22 cellular contexts compared by ENCODE assay signal in genomic region chr18:76808561-76808960, GRCh38.
"Had no signal": no experiment of that assay in that cellular context is flagged by ENCODE, and none has a peak within 500 bp of the region (broad histone marks: within the 10 kb centered on the region; RNA-seq: fewer than 3 reads in every experiment).

No MANE protein-coding gene starts in this region.

- H3K9me3 ChIP-seq: colonic mucosa, esophagus muscularis mucosa, gastroesophageal sphincter, heart left ventricle, left lung, lower lobe of right lung had no signal

- H3K4me1 ChIP-seq: colonic mucosa had no signal

- H3K27me3 ChIP-seq: colonic mucosa, esophagus muscularis mucosa, foreskin keratinocyte, gastroesophageal sphincter, heart left ventricle, hepatocyte, left lung had no signal

- DNase-seq: colonic mucosa; cortex of kidney; effector CD8-positive, alpha-beta T cell; effector memory CD8-positive, alpha-beta T cell; endodermal cell; foreskin keratinocyte; heart left ventricle; hypothalamus; immature natural killer cell; islet precursor cell; kidney; kidney glomerular epithelial cell; left lung; left ventricle myocardium superior; lower lobe of right lung; mesenchymal stem cell; midbrain; naive thymus-derived CD4-positive, alpha-beta T cell had no signal

- H3K4me3 ChIP-seq: colonic mucosa, esophagus muscularis mucosa, gastroesophageal sphincter, heart left ventricle, hepatocyte, left lung, lower lobe of right lung had no signal

- H3K36me3 ChIP-seq: colonic mucosa had no signal

- H3K27ac ChIP-seq: colonic mucosa, epithelial cell of prostate, esophagus muscularis mucosa, foreskin keratinocyte, gastroesophageal sphincter, heart left ventricle, hepatocyte, left lung, lower lobe of right lung had no signal
